ENCODE assay signal across 11 cellular contexts in the genomic region with DNA sequence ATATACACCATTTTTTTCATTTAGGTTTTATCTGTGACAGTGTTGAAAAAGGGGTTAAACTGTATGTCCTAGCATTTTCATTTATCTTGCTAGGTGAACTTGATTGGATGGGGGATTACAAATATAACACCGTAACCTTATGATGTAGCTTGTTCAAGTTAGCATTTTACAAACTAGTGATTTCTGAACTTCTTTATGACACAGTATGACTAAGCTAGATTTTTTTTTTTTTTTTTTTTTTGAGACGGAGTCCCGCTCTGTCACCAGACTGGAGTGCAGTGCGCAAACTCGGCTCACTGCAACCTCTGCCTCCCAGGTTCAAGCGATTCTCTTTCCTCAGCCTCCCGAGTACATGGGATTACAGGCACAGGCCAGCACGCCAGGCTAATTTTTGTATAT. TPM values are rescaled to one million over a fixed set of nuclear protein-coding genes. Genes with fewer than 3 reads are reported as not detected.
DNase-seq lines count a peak whose midpoint lies in the region; ATAC-seq, FAIRE-seq and TF ChIP-seq lines count a peak whose summit lies in the region.
"Had no signal": no experiment of that assay in that cellular context is flagged by ENCODE, and none has a peak within 500 bp of the region (broad histone marks: within the 10 kb centered on the region; RNA-seq: fewer than 3 reads in every experiment).

No MANE protein-coding gene starts in this region.

- H3K27me3 ChIP-seq in HepG2 (ENCODE audit: control insufficient read depth in 1 of 2, insufficient read depth in 2 of 2, low read length in 2 of 2) (no peaks in the 10 kb centered on the region), right lobe of liver (no peaks in the 10 kb centered on the region), H7 (ENCODE audit: control insufficient read depth, insufficient read depth, low read length) (no peaks in the 10 kb centered on the region)
- H3K27me3 ChIP-seq: left lung had no signal

- intact Hi-C loops in HepG2 (cut with micrococcal nuclease; ENCODE audit: unreplicated experiment) (no loop called here), right lobe of liver (cut with DNase I) (no loop called here)

- no peaks in the 10 kb centered on the region for H3K9me3 Mint-ChIP-seq in T-helper 2 cell treated with Interferon-gamma antibody and Interleukin-4, amounts not matched to agents 5 μg/mL and 100 μg/mL, for 36 hours

- peak overlapping the region; percentile 49 for H3K27ac Mint-ChIP-seq in T-helper 2 cell treated with Interferon-gamma antibody and Interleukin-4, amounts not matched to agents 5 μg/mL and 100 μg/mL, for 36 hours

- H3K9me3 ChIP-seq in HepG2 (ENCODE audit: low read length) (no peaks in the 10 kb centered on the region), right lobe of liver (no peaks in the 10 kb centered on the region)
- H3K9me3 ChIP-seq: left lung had no signal

- WGBS in HepG2 (ENCODE audit: low lambda C conversion rate) = 98% methylated on average over 8 of the region's 8 CpGs
- WGBS in right lobe of liver (ENCODE audit: insufficient coverage, low coverage, low lambda C conversion rate, missing lambda C conversion rate) = 84% methylated on average over 8 of the region's 8 CpGs

- TF ChIP-seq CTCF in HepG2 (CRISPR knock-in tag; IDR thresholded peaks at IDR 0.05) (no peak), right lobe of liver (IDR thresholded peaks at IDR 0.05) (no peak), fibroblast of mammary gland (conservative IDR thresholded peaks at IDR 0.05; ENCODE audit: control insufficient read depth, insufficient read depth, low read depth, low read length) (no peak)

- peak overlapping the region; percentile 6 for H3K27ac ChIP-seq in HepG2 (ENCODE audit: extremely low read length, insufficient read depth, low read length)
- H3K27ac ChIP-seq in right lobe of liver = no peak overlapping the region
- H3K27ac ChIP-seq: left lung had no signal

- H3K4me3 Mint-ChIP-seq in T-helper 2 cell treated with Interferon-gamma antibody and Interleukin-4, amounts not matched to agents 5 μg/mL and 100 μg/mL, for 36 hours = no peak overlapping the region

- in situ Hi-C loops in HepG2 (cut with HindIII; ENCODE audit: extremely low pct_ligation_motif_present, low pct_unique_long_range_greater_than_20kb) = no loop called here

- CTCF ChIA-PET in HepG2 (lab: Yijun Ruan, JAX; ENCODE audit: low intra/inter-chr PET ratio, low total read pairs) = interaction anchor here (1.0 kb wide), 1 partner anchor 92 kb away, joined by 4 read pairs; no protein-coding TSS in a partner anchor

- DNase-seq in HepG2 (ENCODE audit: low spot score) (no peak), right lobe of liver (no peak), fibroblast of mammary gland (ENCODE audit: low read depth) (peak; percentile 37), H7 (no peak)
- no peak for DNase-seq in T-helper 2 cell treated with Interferon-gamma antibody and Interleukin-4, amounts not matched to agents 5 μg/mL and 100 μg/mL, for 36 hours (ENCODE audit: low spot score)
- no peak for DNase-seq in effector CD4-positive, alpha-beta T cell
- DNase-seq: left lung; NCI-H526 treated with DMSO at 0.1 percent for 48 hours; stimulated activated CD4-positive, alpha-beta T cell treated with anti-CD3 and anti-CD28 coated beads, Interleukin-15, amount 100 ng/mL, for 24 hours had no signal

- TF ChIP-seq POLR2A in HepG2 (IDR thresholded peaks at IDR 0.05; ENCODE audit: insufficient read depth in 1 of 2, low read depth in 2 of 2, low read length in 2 of 2) (no peak), right lobe of liver (IDR thresholded peaks at IDR 0.05) (no peak)

- no peak for TF ChIP-seq RAD21 in HepG2 (CRISPR knock-in tag; IDR thresholded peaks at IDR 0.05)

- H2AFZ ChIP-seq in HepG2 (ENCODE audit: low read length) = no peak overlapping the region

- H3K9ac ChIP-seq in HepG2 (ENCODE audit: insufficient read depth, low read depth, low read length) = no peak overlapping the region

- H3K4me1 Mint-ChIP-seq in T-helper 2 cell treated with Interferon-gamma antibody and Interleukin-4, amounts not matched to agents 5 μg/mL and 100 μg/mL, for 36 hours (ENCODE audit: low read depth) = peaks cover 26% of the 10 kb centered on the region

- H3K4me3 ChIP-seq in HepG2 (replicated peaks in 1 of 3; ENCODE audit: insufficient read depth in 1 of 3, low read depth in 2 of 3, low read length in 3 of 3) (no peak overlapping the region), right lobe of liver (no peak overlapping the region), fibroblast of mammary gland (ENCODE audit: control insufficient read depth, low read depth, low read length) (no peak overlapping the region), H7 (ENCODE audit: insufficient read depth, low read depth, low read length) (no peak overlapping the region)
- H3K4me3 ChIP-seq: left lung had no signal

- H3K79me2 ChIP-seq in HepG2 (ENCODE audit: insufficient read depth, low read length) = peaks cover 84% of the 10 kb centered on the region

- POLR2A ChIA-PET in HepG2 (lab: Yijun Ruan, JAX) = no interaction called here

- H3K4me2 ChIP-seq in HepG2 (ENCODE audit: low read depth, low read length) = no peak overlapping the region

- H3K36me3 Mint-ChIP-seq in T-helper 2 cell treated with Interferon-gamma antibody and Interleukin-4, amounts not matched to agents 5 μg/mL and 100 μg/mL, for 36 hours (ENCODE audit: low read depth) = peaks cover 18% of the 10 kb centered on the region

- no peak for ATAC-seq in HepG2
- ATAC-seq in right lobe of liver = no peak
- no peak for ATAC-seq in HG03108 (IDR thresholded peaks at IDR 0.05; ENCODE audit: unreplicated experiment)
- no peak for ATAC-seq in GM19463 (IDR thresholded peaks at IDR 0.05; ENCODE audit: unreplicated experiment)
- ATAC-seq: left lung had no signal

- no peaks in the 10 kb centered on the region for H3K27me3 Mint-ChIP-seq in T-helper 2 cell treated with Interferon-gamma antibody and Interleukin-4, amounts not matched to agents 5 μg/mL and 100 μg/mL, for 36 hours (ENCODE audit: low read depth)

- H3K36me3 ChIP-seq in HepG2 (replicated peaks in 1 of 2; ENCODE audit: control insufficient read depth in 1 of 2, insufficient read depth in 2 of 2, low read length in 2 of 2) (peaks cover 0 to 4% of the 10 kb centered on the region in 2 experiments; a peak in 2 of 5 replicates), right lobe of liver (no peaks in the 10 kb centered on the region), H7 (replicated peaks; ENCODE audit: control insufficient read depth, insufficient read depth, low read length) (no peaks in the 10 kb centered on the region)

- FAIRE-seq in HepG2 (lab: Jason Lieb, UNC) = no peak

- H3K4me1 ChIP-seq in HepG2 (ENCODE audit: insufficient read depth, low read length) (peaks cover 18% of the 10 kb centered on the region), right lobe of liver (peaks cover 0 to 14% (median 4%) of the 10 kb centered on the region in 4 donors)

- peaks cover 61% of the 10 kb centered on the region for H4K20me1 ChIP-seq in HepG2 (ENCODE audit: insufficient read depth, low read length)

- TF ChIP-seq EP300 in HepG2 (IDR thresholded peaks at IDR 0.05; ENCODE audit: low read depth in 2 of 2, low read length in 2 of 2) (no peak), HepG2 (CRISPR knock-in tag; IDR thresholded peaks at IDR 0.05; ENCODE audit: borderline replicate concordance) (no peak)

- BruUV-seq in HepG2 (replicated peaks; lab: Mats Ljungman, UMichigan) = no TSS peak

TF ChIP-seq in HepG2, 621 proteins besides CTCF, POLR2A, EP300 and RAD21:
- no peak for TF ChIP-seq ZBTB7A (CRISPR knock-in tag; IDR thresholded peaks at IDR 0.05)
- no peak for TF ChIP-seq ZNF572 (CRISPR knock-in tag; IDR thresholded peaks at IDR 0.05)
- no peak for TF ChIP-seq HCFC1 (IDR thresholded peaks at IDR 0.05; ENCODE audit: low read depth, low read length)

RNA-seq across cellular contexts. Expression of a gene that starts 47.1 kb away (rescaled TPM):
- total RNA-seq in HepG2 (2016; rRNA removed; fragmentation: Illumina TruSeq; extraction: Trizol) (62.1 and 64.6 TPM in 2 replicates), right lobe of liver (10 to 100 TPM; 28.6 to 45.3 (median 35.4) TPM)
- 70.3 and 83.0 TPM in 2 replicates for total RNA-seq in HepG2 (2016; cell fraction: cytosol; rRNA removed; fragmentation: Illumina TruSeq; extraction: Trizol; ENCODE audit: low read depth)
- 58.7 and 60.0 TPM in 2 replicates for total RNA-seq in HepG2 (2016; cell fraction: insoluble cytoplasmic fraction; rRNA removed; fragmentation: Illumina TruSeq; extraction: Trizol)
- 130 and 138 TPM in 2 replicates for total RNA-seq in HepG2 (2016; cell fraction: membrane; rRNA removed; fragmentation: Illumina TruSeq; extraction: Trizol)
- 26.8 and 30.5 TPM in 2 replicates for total RNA-seq in HepG2 (2016; cell fraction: nucleus; rRNA removed; fragmentation: Illumina TruSeq; extraction: Trizol)
- polyA plus RNA-seq in HepG2 (2011; rRNA removed) = 84.0 and 116 TPM in 2 replicates
- polyA plus RNA-seq in HepG2 (2011; cell fraction: cytosol; rRNA removed) = 56.6 and 82.6 TPM in 2 replicates
- 32.2 and 32.7 TPM in 2 replicates for polyA plus RNA-seq in HepG2 (2011; cell fraction: nucleus; rRNA removed)
- 88.5 and 102 TPM in 2 replicates for polyA plus RNA-seq in HepG2 (2012)
- polyA plus RNA-seq in HepG2 (2016; cell fraction: cytosol; fragmentation: Illumina TruSeq; extraction: Trizol; ENCODE audit: low read depth) = 102 and 116 TPM in 2 replicates
- 68.3 and 73.2 TPM in 2 replicates for polyA plus RNA-seq in HepG2 (2016; cell fraction: insoluble cytoplasmic fraction; fragmentation: Illumina TruSeq; extraction: Trizol; ENCODE audit: low read depth)
- 124 and 125 TPM in 2 replicates for polyA plus RNA-seq in HepG2 (2016; cell fraction: membrane; fragmentation: Illumina TruSeq; extraction: Trizol; ENCODE audit: low read depth)
- polyA plus RNA-seq in HepG2 (2016; cell fraction: nucleus; fragmentation: Illumina TruSeq; extraction: Trizol; ENCODE audit: insufficient read depth, low read depth) = 42.2 and 45.3 TPM in 2 replicates
- 60.2 and 78.6 TPM in 2 replicates for polyA minus RNA-seq in HepG2 (2011; rRNA and poly(A)+ RNA removed; ENCODE audit: low replicate concordance)
- 66.3 and 77.2 TPM in 2 replicates for polyA minus RNA-seq in HepG2 (2011; cell fraction: cytosol; rRNA and poly(A)+ RNA removed)
- polyA minus RNA-seq in HepG2 (2011; cell fraction: nucleus; rRNA and poly(A)+ RNA removed) = 32.3 and 45.8 TPM in 2 replicates
- total RNA-seq in H7 (2014; rRNA removed; shearing (Covaris generic)) = 108 and 138 TPM in 2 replicates
